Comparison of ENCODE assay signal across 8 cellular contexts in the genomic region with DNA sequence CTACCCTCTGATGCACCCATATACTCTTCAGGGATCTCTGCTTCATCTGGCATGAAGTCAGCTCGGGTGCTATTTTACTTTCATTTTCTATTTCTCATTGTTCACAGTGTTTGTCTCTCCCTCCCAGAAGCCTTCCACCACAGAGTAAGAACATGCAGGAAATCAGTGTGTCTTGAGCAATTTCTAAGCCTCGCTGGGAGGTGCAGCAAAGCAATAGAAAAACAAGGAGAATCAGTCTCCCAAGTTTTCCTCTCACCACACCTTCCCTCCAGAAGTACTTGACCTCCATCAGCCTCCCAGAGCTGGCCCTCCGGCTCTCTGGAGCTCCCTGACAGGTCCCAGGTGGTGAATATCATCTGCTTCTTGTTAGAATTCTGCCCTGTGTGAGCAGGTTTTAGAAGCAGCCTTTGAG.
DNase-seq lines count a peak whose midpoint lies in the region; ATAC-seq and TF ChIP-seq lines count a peak whose summit lies in the region.

No MANE protein-coding gene starts in this region.

- TF ChIP-seq CTCF in thyroid gland (IDR thresholded peaks at IDR 0.05) (no peak), lower leg skin (IDR thresholded peaks at IDR 0.05) (no peak)

- no peaks in the 10 kb centered on the region for H3K27me3 Mint-ChIP-seq in CD4-positive, CD25-positive, alpha-beta regulatory T cell

- no peak overlapping the region for H3K27ac ChIP-seq in CD4-positive, CD25-positive, alpha-beta regulatory T cell (ENCODE audit: insufficient read depth, low read length, poor library complexity, severe bottlenecking)
- peak overlapping the region; percentile 33 to 57 (median 39) for H3K27ac ChIP-seq in thyroid gland

- H3K4me3 ChIP-seq in CD4-positive, CD25-positive, alpha-beta regulatory T cell (ENCODE audit: low read depth, low read length), result peak overlapping the region; percentile 63
- H3K4me3 ChIP-seq in adipocyte (ENCODE audit: low read length), result peak overlapping the region; percentile 80
- H3K4me3 ChIP-seq in thyroid gland (replicated peaks in 1 of 3), result peak overlapping the region in 2 of 3 donors; percentile 22 to 28
- H3K4me3 ChIP-seq in lower leg skin (ENCODE audit: low read depth, poor library complexity, severe bottlenecking), result no peak overlapping the region

- H3K27ac Mint-ChIP-seq in CD4-positive, CD25-positive, alpha-beta regulatory T cell, result peak overlapping the region; percentile 33 to 77 (median 70)

- H3K36me3 ChIP-seq in CD4-positive, CD25-positive, alpha-beta regulatory T cell (ENCODE audit: control insufficient read depth, insufficient read depth, low read length), result no peaks in the 10 kb centered on the region
- no peaks in the 10 kb centered on the region for H3K36me3 ChIP-seq in adipocyte (ENCODE audit: control insufficient read depth, insufficient read depth, low read length, severe bottlenecking)
- H3K36me3 ChIP-seq in thyroid gland, result no peaks in the 10 kb centered on the region

- H3K4me3 Mint-ChIP-seq in CD4-positive, CD25-positive, alpha-beta regulatory T cell, result peak overlapping the region; percentile 69 to 87 (median 84)

- ATAC-seq in CD4-positive, CD25-positive, alpha-beta regulatory T cell (ENCODE audit: low read depth in 2 of 2), result peak; percentile 55 to 65
- ATAC-seq in GM19023 (IDR thresholded peaks at IDR 0.05; ENCODE audit: unreplicated experiment) (peak; percentile 91), HG03066 (IDR thresholded peaks at IDR 0.05; ENCODE audit: low read depth, unreplicated experiment) (peak; percentile 99)

- no peaks in the 10 kb centered on the region for H3K36me3 Mint-ChIP-seq in CD4-positive, CD25-positive, alpha-beta regulatory T cell

- H3K9me3 Mint-ChIP-seq in CD4-positive, CD25-positive, alpha-beta regulatory T cell, result peaks cover 0 to 9% (median 0%) of the 10 kb centered on the region in 7 donors

- no peaks in the 10 kb centered on the region for H3K27me3 ChIP-seq in CD4-positive, CD25-positive, alpha-beta regulatory T cell (ENCODE audit: control insufficient read depth, insufficient read depth, low read length)
- H3K27me3 ChIP-seq in adipocyte (replicated peaks; ENCODE audit: control insufficient read depth, insufficient read depth, low read length) (no peaks in the 10 kb centered on the region), thyroid gland (no peaks in the 10 kb centered on the region)

- peak in 2 of 3 donors; percentile 3 to 75 for DNase-seq in CD4-positive, CD25-positive, alpha-beta regulatory T cell
- peak; percentile 68 for DNase-seq in NCI-H69 (lab: John Stamatoyannopoulos, UW)
- DNase-seq in adipocyte (ENCODE audit: low read depth), result peak; percentile 81
- peak; percentile 79 for DNase-seq in kidney glomerular epithelial cell (lab: John Stamatoyannopoulos, UW)
- peak; percentile 13 to 29 for DNase-seq in thyroid gland
- DNase-seq in lower leg skin (ENCODE audit: low spot score in 2 of 2), result no peak

- H3K9ac ChIP-seq in adipocyte (ENCODE audit: low read length), result peak overlapping the region; percentile 71

- peaks cover 5 to 17% (median 10%) of the 10 kb centered on the region in 4 donors for H3K4me1 Mint-ChIP-seq in CD4-positive, CD25-positive, alpha-beta regulatory T cell

- WGBS in thyroid gland, 2 donors, result 3 to 9% methylated on average over 3 of the region's 3 CpGs
- 6 to 9% methylated on average over 3 of the region's 3 CpGs for WGBS in lower leg skin, 2 donors

- no peaks in the 10 kb centered on the region for H3K4me1 ChIP-seq in CD4-positive, CD25-positive, alpha-beta regulatory T cell (ENCODE audit: control insufficient read depth, insufficient read depth, low read length, poor library complexity, severe bottlenecking)
- H3K4me1 ChIP-seq in adipocyte (ENCODE audit: control insufficient read depth, insufficient read depth, low read length) (peaks cover 4% of the 10 kb centered on the region), thyroid gland (peaks cover 3 to 4% of the 10 kb centered on the region in 2 donors)

- intact Hi-C loops in thyroid gland (cut with DNase I), result no loop called here
- intact Hi-C loops in lower leg skin (cut with DNase I; ENCODE audit: low total_unique reads), result no loop called here

- H3K9me3 ChIP-seq in CD4-positive, CD25-positive, alpha-beta regulatory T cell (ENCODE audit: control insufficient read depth in 2 of 2, low read length in 2 of 2), result no peaks in the 10 kb centered on the region
- H3K9me3 ChIP-seq in adipocyte (ENCODE audit: control insufficient read depth, low read length), result no peaks in the 10 kb centered on the region
- no peaks in the 10 kb centered on the region for H3K9me3 ChIP-seq in thyroid gland

- TF ChIP-seq POLR2A in thyroid gland (IDR thresholded peaks at IDR 0.05), result no peak
- TF ChIP-seq POLR2A in lower leg skin (IDR thresholded peaks at IDR 0.05), result no peak

Comparison
In these comparisons a context has a peak if more than half of its experiments do, and no peak if none do; other contexts are left out.
1. DNase-seq: peak in CD4-positive, CD25-positive, alpha-beta regulatory T cell (2 of 3), NCI-H69 (single experiment), adipocyte (single experiment), kidney glomerular epithelial cell (single experiment) and thyroid gland (2 of 2); none in lower leg skin (0 of 2).
2. Peak in every context shown above with its lines, with median percentiles within 50 percentile points of each other: ATAC-seq.